ENCODE assay signal across 8 cellular contexts in the genomic region with DNA sequence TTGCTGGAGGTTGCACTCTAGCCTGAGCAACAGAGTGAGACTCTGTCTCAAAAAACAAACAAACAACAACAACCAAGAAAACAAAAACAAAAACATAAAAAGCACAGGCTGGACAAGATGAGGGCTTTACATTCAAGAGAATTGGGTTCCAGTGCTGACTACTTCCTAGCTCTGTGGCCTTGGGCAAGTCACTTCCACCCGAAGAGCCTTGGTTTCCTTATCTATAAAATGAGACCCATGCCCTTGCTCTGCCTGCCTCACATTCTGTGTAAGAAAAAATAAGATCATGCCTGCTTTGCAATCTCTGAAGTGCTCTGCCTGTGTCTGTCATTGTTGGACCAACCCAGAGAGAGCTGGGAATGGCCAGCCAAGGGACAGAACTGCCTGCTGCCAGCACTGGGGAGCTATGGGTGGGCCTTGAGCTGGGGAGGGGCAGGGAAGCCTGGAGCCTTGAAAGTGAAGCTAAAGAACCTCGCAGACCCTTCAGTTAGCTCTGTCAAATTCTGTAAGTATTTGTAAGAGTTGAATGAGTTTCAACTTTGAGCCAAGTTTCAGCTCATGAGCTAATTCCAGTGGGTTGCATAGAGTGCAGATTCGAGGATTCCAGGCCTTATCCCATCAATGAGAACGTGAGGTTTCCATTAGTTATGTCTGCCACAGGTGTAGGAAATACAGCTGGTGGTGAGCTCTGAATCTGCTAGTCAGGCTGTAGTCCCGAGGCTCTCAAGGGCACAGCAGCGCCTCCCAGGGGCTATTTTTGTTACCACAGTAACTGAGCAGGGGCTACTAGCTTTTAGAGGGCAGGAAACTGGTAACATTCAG.
DNase-seq lines count a peak whose midpoint lies in the region; ATAC-seq, FAIRE-seq and TF ChIP-seq lines count a peak whose summit lies in the region.

No MANE protein-coding gene starts in this region.

- H3K36me3 Mint-ChIP-seq in chondrocyte (ENCODE audit: low read depth), result peaks cover 3% of the 10 kb centered on the region

- peaks cover 0 to 2% of the 10 kb centered on the region in 2 donors for H3K36me3 ChIP-seq in neuronal stem cell (replicated peaks in 1 of 2; ENCODE audit: control insufficient read depth in 2 of 2, insufficient read depth in 2 of 2, low read length in 2 of 2)

- H2BK12ac ChIP-seq in neuronal stem cell (ENCODE audit: low read length), result no peak overlapping the region

- peak; percentile 63 for TF ChIP-seq CTCF in chondrocyte (IDR thresholded peaks at IDR 0.05)

- peaks cover 0 to 6% (median 3%) of the 10 kb centered on the region in 3 experiments for H3K27me3 ChIP-seq in neuronal stem cell (ENCODE audit: control insufficient read depth in 3 of 3, insufficient read depth in 3 of 3, low read depth in 1 of 3, low read length in 3 of 3)

- H3K27ac Mint-ChIP-seq in chondrocyte (ENCODE audit: unreplicated experiment), result no peak overlapping the region

- peak; percentile 70 for FAIRE-seq in HTR-8/SVneo (lab: Jason Lieb, UNC)

- H4K8ac ChIP-seq in neuronal stem cell (ENCODE audit: low read depth, low read length), result no peak overlapping the region

- H3K79me1 ChIP-seq in neuronal stem cell (ENCODE audit: low read depth, low read length), result no peaks in the 10 kb centered on the region

- H3K18ac ChIP-seq in neuronal stem cell (ENCODE audit: low read length), result no peak overlapping the region

- no peak overlapping the region for H2AFZ ChIP-seq in neuronal stem cell (ENCODE audit: low read length)

- H3K4me1 ChIP-seq in neuronal stem cell (ENCODE audit: control insufficient read depth in 2 of 2, insufficient read depth in 1 of 2, low read depth in 1 of 2, low read length in 2 of 2), result no peaks in the 10 kb centered on the region

- no peak overlapping the region for H2BK15ac ChIP-seq in neuronal stem cell (ENCODE audit: low read length)

- WGBS in neuronal stem cell (ENCODE audit: extremely low coverage in 2 of 2, insufficient read length in 2 of 2, insufficient replicate concordance in 1 of 2), 2 donors, result no CpG with 5 or more reads among the region's 6 CpGs

- in situ Hi-C loops in SK-MEL-5 (cut with HindIII; ENCODE audit: low pct_unique_long_range_greater_than_20kb, low sequenced_read_pairs), result no loop called here

- H4K91ac ChIP-seq in neuronal stem cell (ENCODE audit: low read depth, low read length, poor library complexity), result no peak overlapping the region

- no peak overlapping the region for H2BK5ac ChIP-seq in neuronal stem cell (ENCODE audit: low read length)

- no peak overlapping the region for H3K4ac ChIP-seq in neuronal stem cell (ENCODE audit: low read length)

- H3K23ac ChIP-seq in neuronal stem cell (ENCODE audit: low read depth, low read length, poor library complexity), result no peak overlapping the region

- peaks cover 4% of the 10 kb centered on the region for H3K9me3 Mint-ChIP-seq in chondrocyte (ENCODE audit: low read depth)

- peaks cover 0 to 6% of the 10 kb centered on the region in 2 donors for H3K9me3 ChIP-seq in neuronal stem cell (replicated peaks in 1 of 2; ENCODE audit: control insufficient read depth in 2 of 2, insufficient read depth in 1 of 2, low read depth in 1 of 2, low read length in 2 of 2)

- no peak overlapping the region for H3K14ac ChIP-seq in neuronal stem cell (ENCODE audit: low read length)

- no peak overlapping the region for H3K4me3 Mint-ChIP-seq in chondrocyte (ENCODE audit: unreplicated experiment)

- no peak overlapping the region for H3K4me3 ChIP-seq in neuronal stem cell (ENCODE audit: low read length in 2 of 2)

- H2BK120ac ChIP-seq in neuronal stem cell (ENCODE audit: low read depth, low read length), result no peak overlapping the region

- no peak overlapping the region for H2AK5ac ChIP-seq in neuronal stem cell (ENCODE audit: low read depth, low read length)

- H3K4me1 Mint-ChIP-seq in chondrocyte (ENCODE audit: low read depth), result no peaks in the 10 kb centered on the region

- no peak overlapping the region for H3K27ac ChIP-seq in neuronal stem cell (replicated peaks; ENCODE audit: low read length)

- no peak overlapping the region for H3K9ac ChIP-seq in neuronal stem cell (ENCODE audit: low read depth, low read length, poor library complexity)

- no peak overlapping the region for H3K4me2 ChIP-seq in neuronal stem cell (ENCODE audit: insufficient read depth, low read length, poor library complexity, severe bottlenecking)

- ATAC-seq in GM19397 (IDR thresholded peaks at IDR 0.05; ENCODE audit: unreplicated experiment), result no peak

- DNase-seq in NCI-H1092 (lab: John Stamatoyannopoulos, UW), result peak; percentile 1
- no peak for DNase-seq in NCI-H1092 treated with DMSO at 0.1 percent for 48 hours (lab: John Stamatoyannopoulos, UW)
- DNase-seq in HTR-8/SVneo (ENCODE audit: insufficient read length, low spot score), result peak; percentile 80
- DNase-seq in SK-MEL-5 (ENCODE audit: low read depth, low spot score), result peak; percentile 100
- no peak for DNase-seq in chondrocyte (ENCODE audit: low spot score)
- peak; percentile 32 for DNase-seq in neuronal stem cell (ENCODE audit: low spot score)
- DNase-seq in dedifferentiated amniotic fluid mesenchymal stem cell (ENCODE audit: extremely low spot score), result no peak

- H3K27me3 Mint-ChIP-seq in chondrocyte (ENCODE audit: low read depth), result peaks cover 47% of the 10 kb centered on the region

Comparison
In these comparisons a context has a peak if more than half of its experiments do, and no peak if none do; other contexts are left out.
1. DNase-seq: peak in NCI-H1092 (single experiment), HTR-8/SVneo (single experiment), SK-MEL-5 (single experiment) and neuronal stem cell (single experiment); none in NCI-H1092 treated with DMSO at 0.1 percent for 48 hours (single experiment), chondrocyte (single experiment) and dedifferentiated amniotic fluid mesenchymal stem cell (single experiment).